Comparison of ENCODE assay signal across 9 cellular contexts in the genomic region with DNA sequence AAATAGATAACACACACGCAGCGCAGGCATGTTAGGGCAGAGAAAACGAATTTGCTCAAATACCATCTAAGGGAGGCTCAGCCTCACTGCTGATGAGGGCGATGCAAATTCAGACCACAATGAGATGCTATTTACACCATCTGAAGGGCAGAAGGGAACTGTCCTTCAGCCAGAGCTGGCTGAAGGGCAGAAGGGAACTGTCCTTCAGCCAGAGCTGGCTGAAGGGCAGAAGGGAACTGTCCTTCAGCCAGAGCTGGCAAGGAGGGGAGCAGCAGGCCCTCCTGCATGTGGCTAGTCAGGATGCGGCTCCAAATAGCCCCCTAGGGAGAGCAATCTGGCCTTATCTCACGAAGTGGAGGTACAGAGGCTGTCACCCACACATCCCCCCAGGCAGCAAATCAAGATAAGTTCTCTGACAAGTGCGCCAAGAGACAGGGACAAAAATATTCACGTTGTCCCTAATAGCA. TPM values are rescaled to one million over a fixed set of nuclear protein-coding genes. Genes with fewer than 3 reads are reported as not detected.
DNase-seq lines count a peak whose midpoint lies in the region; ATAC-seq and TF ChIP-seq lines count a peak whose summit lies in the region.
"Had no signal": no experiment of that assay in that cellular context is flagged by ENCODE, and none has a peak within 500 bp of the region (broad histone marks: within the 10 kb centered on the region; RNA-seq: fewer than 3 reads in every experiment).

No MANE protein-coding gene starts in this region.

- H3K27ac ChIP-seq in CD4-positive, alpha-beta memory T cell (ENCODE audit: low read depth, low read length): peak overlapping the region; percentile 58
- H3K27ac ChIP-seq in mammary epithelial cell (ENCODE audit: insufficient read depth, low read depth, low read length) (no peak overlapping the region), muscle layer of duodenum (ENCODE audit: low read length) (peak overlapping the region; percentile 26)

- H3K79me2 ChIP-seq in mammary epithelial cell (ENCODE audit: insufficient read depth, low read length): no peaks in the 10 kb centered on the region

- H3K4me1 Mint-ChIP-seq in CD4-positive, alpha-beta memory T cell: peaks cover 11 to 33% (median 21%) of the 10 kb centered on the region in 4 donors

- TF ChIP-seq CTCF in mammary epithelial cell (conservative IDR thresholded peaks at IDR 0.05 in 1 of 2, IDR thresholded peaks at IDR 0.05 in 1 of 2; ENCODE audit: extremely low read depth in 1 of 2, insufficient read depth in 1 of 2, low read depth in 1 of 2, low read length in 2 of 2): no peak

- peak overlapping the region; percentile 53 for H3K4me2 ChIP-seq in mammary epithelial cell (ENCODE audit: insufficient read depth, low read depth, low read length)

- H3K36me3 Mint-ChIP-seq in CD4-positive, alpha-beta memory T cell: no peaks in the 10 kb centered on the region

- H3K9me3 Mint-ChIP-seq in CD4-positive, alpha-beta memory T cell: peaks cover 0 to 1% (median 0%) of the 10 kb centered on the region in 8 donors

- H3K4me1 ChIP-seq in CD4-positive, alpha-beta memory T cell (ENCODE audit: insufficient read depth, low read length): peaks cover 24% of the 10 kb centered on the region
- H3K4me1 ChIP-seq in mammary epithelial cell (ENCODE audit: insufficient read depth, low read length) (peaks cover 19% of the 10 kb centered on the region), muscle layer of duodenum (ENCODE audit: control insufficient read depth in 1 of 2, insufficient read depth in 2 of 2, low read length in 2 of 2) (peaks cover 0 to 7% of the 10 kb centered on the region in 2 donors)

- H3K36me3 ChIP-seq in CD4-positive, alpha-beta memory T cell (ENCODE audit: insufficient read depth, low read length): no peaks in the 10 kb centered on the region
- no peaks in the 10 kb centered on the region for H3K36me3 ChIP-seq in mammary epithelial cell (ENCODE audit: insufficient read depth, low read length)
- no peaks in the 10 kb centered on the region for H3K36me3 ChIP-seq in muscle layer of duodenum (ENCODE audit: control insufficient read depth in 1 of 2, insufficient read depth in 2 of 2, low read length in 2 of 2)

- H3K27me3 Mint-ChIP-seq in CD4-positive, alpha-beta memory T cell: no peaks in the 10 kb centered on the region

- CTCF ChIA-PET in CD4-positive, alpha-beta memory T cell (lab: Charles Lee; ENCODE audit: partially characterized antibody): interaction anchor here (1.6 to 10.3 kb wide), 4 partner anchors 8 to 28 kb away, joined by 4 to 149 read pairs (median 14); a partner anchor contains a TSS
- CTCF ChIA-PET in mammary epithelial cell (lab: Charles Lee; ENCODE audit: low non-redundant PET): no interaction called here

- H3K4me3 ChIP-seq in CD4-positive, alpha-beta memory T cell (ENCODE audit: low read length in 2 of 2): peak overlapping the region in 1 of 2 donors; percentile 61
- H3K4me3 ChIP-seq in mammary epithelial cell (replicated peaks in 1 of 3; ENCODE audit: insufficient read depth in 1 of 3, low read depth in 2 of 3, low read length in 3 of 3) (no peak overlapping the region), muscle layer of duodenum (ENCODE audit: low read depth in 1 of 2, low read length in 2 of 2) (peak overlapping the region; percentile 47 to 66)

- no peaks in the 10 kb centered on the region for H3K9me3 ChIP-seq in CD4-positive, alpha-beta memory T cell (ENCODE audit: control insufficient read depth in 1 of 2, low read length in 2 of 2)
- H3K9me3 ChIP-seq in mammary epithelial cell (replicated peaks; ENCODE audit: insufficient read depth, low read length) (no peaks in the 10 kb centered on the region), muscle layer of duodenum (ENCODE audit: control insufficient read depth in 1 of 2, low read length in 2 of 2) (no peaks in the 10 kb centered on the region)

- H3K27ac Mint-ChIP-seq in CD4-positive, alpha-beta memory T cell: peak overlapping the region in 5 of 7 donors; percentile 85 to 94 (median 88)

- H4K20me1 ChIP-seq in mammary epithelial cell (ENCODE audit: insufficient read depth, low read length): no peaks in the 10 kb centered on the region

- dilution Hi-C loops in mammary epithelial cell (cut with HindIII; ENCODE audit: low sequenced_read_pairs): loop anchor here (5.0 kb wide), 1 partner anchor 41 kb away; no protein-coding TSS in a partner anchor

- peak; percentile 66 for ATAC-seq in GM19455 (IDR thresholded peaks at IDR 0.05; ENCODE audit: unreplicated experiment)
- peak; percentile 56 for ATAC-seq in HG03521 (IDR thresholded peaks at IDR 0.05; ENCODE audit: unreplicated experiment)

- in situ Hi-C loops in mammary epithelial cell (cut with MboI; ENCODE audit: low sequenced_read_pairs in 2 of 2): no loop called here

- H2AFZ ChIP-seq in mammary epithelial cell (ENCODE audit: low read depth, low read length): peak overlapping the region; percentile 76

- WGBS in mammary epithelial cell (ENCODE audit: low coverage, missing lambda C conversion rate): 25% methylated on average over 8 of the region's 8 CpGs

- BruUV-seq in mammary epithelial cell (replicated peaks; lab: Mats Ljungman, UMichigan): no TSS peak

- peak overlapping the region; percentile 80 to 95 (median 84) for H3K4me3 Mint-ChIP-seq in CD4-positive, alpha-beta memory T cell

- H3K27me3 ChIP-seq in CD4-positive, alpha-beta memory T cell (ENCODE audit: insufficient read depth, low read length): no peaks in the 10 kb centered on the region
- H3K27me3 ChIP-seq in mammary epithelial cell (ENCODE audit: insufficient read depth, low read length): no peaks in the 10 kb centered on the region
- no peaks in the 10 kb centered on the region for H3K27me3 ChIP-seq in muscle layer of duodenum (ENCODE audit: low read depth, low read length)

- POLR2A ChIA-PET in CD4-positive, alpha-beta memory T cell (lab: Charles Lee; ENCODE audit: partially characterized antibody): interaction anchor here (0.6 to 3.4 kb wide), 8 partner anchors 8 to 513 kb away, joined by 3 to 31 read pairs (median 11); a partner anchor contains a TSS

- no peak overlapping the region for H3K9ac ChIP-seq in mammary epithelial cell (ENCODE audit: insufficient read depth, low read length)

- DNase-seq in CD4-positive, alpha-beta memory T cell: no peak
- DNase-seq in mammary epithelial cell (no peak), NCI-H2196 (lab: John Stamatoyannopoulos, UW; ENCODE audit: unreplicated experiment) (no peak), NK-92 (lab: John Stamatoyannopoulos, UW; ENCODE audit: unreplicated experiment) (no peak)
- no peak for DNase-seq in activated CD4-positive, CD25-positive, alpha-beta regulatory T cell treated with anti-CD3 and anti-CD28 coated beads, Interleukin-2, amount 50 U/mL, for 72 hours

- intact Hi-C loops in CD4-positive, alpha-beta memory T cell (cut with micrococcal nuclease): loop anchor here (2.0 kb wide), 1 partner anchor 26 kb away; no protein-coding TSS in a partner anchor
- intact Hi-C loops in mammary epithelial cell (cut with micrococcal nuclease): no loop called here

RNA-seq across cellular contexts. Expression of a gene that starts 7.5 kb away (rescaled TPM):
- total RNA-seq in CD4-positive, alpha-beta memory T cell: 10 to 100 TPM; 63.6 to 68.3 TPM
- polyA plus RNA-seq in CD4-positive, alpha-beta memory T cell: 10 to 100 TPM; 22.3 to 33.6 TPM
- 10 to 100 TPM; 55.5 to 97.2 TPM for total RNA-seq in mammary epithelial cell
- polyA plus RNA-seq in mammary epithelial cell: 57.1 TPM
- polyA minus RNA-seq in mammary epithelial cell: 31.6 TPM

RNA-seq across cellular contexts. Expression of a gene that starts 22.5 kb away (rescaled TPM):
- 1 to 10 TPM; 4.8 to 5.0 TPM for total RNA-seq in CD4-positive, alpha-beta memory T cell
- polyA plus RNA-seq in CD4-positive, alpha-beta memory T cell: under 1 TPM in 1 of 2 donors, not detected in 1; 0.28 TPM
- total RNA-seq in mammary epithelial cell: not detected
- not detected for polyA plus RNA-seq in mammary epithelial cell
- not detected for polyA minus RNA-seq in mammary epithelial cell
- total RNA-seq: fibroblast of villous mesenchyme had no signal

RNA-seq across cellular contexts. Expression of a gene that starts 25.4 kb away (rescaled TPM):
- total RNA-seq in CD4-positive, alpha-beta memory T cell: 10 to 100 TPM; 53.9 to 59.6 TPM
- 100 to 1,000 TPM; 114 to 152 TPM for polyA plus RNA-seq in CD4-positive, alpha-beta memory T cell
- total RNA-seq in mammary epithelial cell: 100 to 1,000 TPM in 1 of 2 donors, 10 to 100 TPM in 1; 72.7 to 142 TPM
- 168 TPM for polyA plus RNA-seq in mammary epithelial cell
- polyA minus RNA-seq in mammary epithelial cell: 202 TPM

RNA-seq across cellular contexts. Expression of a gene that starts 48.1 kb away (rescaled TPM):
- total RNA-seq in CD4-positive, alpha-beta memory T cell: 1 to 10 TPM in 1 of 2 experiments, under 1 TPM in 1; 0.55 to 1.7 TPM
- polyA plus RNA-seq in CD4-positive, alpha-beta memory T cell: not detected
- total RNA-seq in mammary epithelial cell: under 1 TPM; 0.17 to 0.99 TPM
- 0.05 TPM for polyA plus RNA-seq in mammary epithelial cell
- polyA minus RNA-seq in mammary epithelial cell: not detected

RNA-seq across cellular contexts. Expression of a gene that starts 48.3 kb away (rescaled TPM):
- total RNA-seq in CD4-positive, alpha-beta memory T cell: not detected
- polyA plus RNA-seq in CD4-positive, alpha-beta memory T cell: not detected
- total RNA-seq in mammary epithelial cell: not detected
- polyA plus RNA-seq in mammary epithelial cell: not detected
- not detected for polyA minus RNA-seq in mammary epithelial cell
- total RNA-seq: fibroblast of villous mesenchyme had no signal

Comparison
In these comparisons a context has a peak if more than half of its experiments do, and no peak if none do; other contexts are left out.
1. H3K4me3 ChIP-seq: peak in muscle layer of duodenum (2 of 2); none in mammary epithelial cell (0 of 3).
2. RNA of a gene that starts 22.5 kb away (total RNA-seq): 4.8 to 5.0 TPM in CD4-positive, alpha-beta memory T cell; not detected in mammary epithelial cell; every median in the first group is over 4 times any median in the second.